ENCODE assay signal across 8 cellular contexts in the genomic region with DNA sequence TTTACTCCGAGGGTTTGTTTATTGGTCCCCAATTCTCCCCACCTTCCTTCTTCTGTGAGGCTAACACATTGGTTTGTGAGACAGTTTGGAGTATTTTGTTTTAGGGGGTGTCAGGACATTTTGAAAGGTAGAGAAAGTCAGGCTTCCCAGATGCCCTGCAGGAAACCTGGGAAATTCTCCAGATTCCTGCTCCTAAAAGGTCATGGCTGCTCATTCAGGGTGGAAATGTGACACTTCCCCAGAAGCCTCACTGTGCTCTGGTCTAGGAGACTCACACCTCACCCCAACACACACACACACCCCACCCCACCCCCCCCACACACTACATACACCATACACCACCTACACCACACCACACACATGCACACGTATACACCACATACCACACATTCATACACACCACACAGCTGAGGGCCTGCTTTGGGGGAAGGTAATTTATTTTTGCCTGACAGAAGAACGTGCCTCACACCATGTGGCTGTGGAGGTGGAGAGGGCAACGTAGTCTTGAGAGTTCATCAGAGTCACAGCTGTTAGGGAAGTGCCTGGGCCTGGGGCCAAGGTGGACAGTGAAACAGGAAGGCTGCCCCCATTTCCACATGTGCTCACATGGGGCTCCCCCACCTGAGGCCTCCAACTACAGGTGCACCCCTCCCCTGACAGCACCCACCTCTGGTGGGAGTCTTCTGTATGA. TPM values are rescaled to one million over a fixed set of nuclear protein-coding genes. Genes with fewer than 3 reads are reported as not detected.
A peak's percentile ranks its signal among the peaks of the same experiment; 100 is the strongest.
DNase-seq lines count a peak whose midpoint lies in the region; ATAC-seq and TF ChIP-seq lines count a peak whose summit lies in the region.

No MANE protein-coding gene starts in this region.

- ATAC-seq in stimulated activated naive CD8-positive, alpha-beta T cell treated with anti-CD3 and anti-CD28 coated beads, Interleukin-15, amount 100 ng/mL, for 72 hours, result peak; percentile 49
- no peak for ATAC-seq in stimulated activated naive CD8-positive, alpha-beta T cell treated with anti-CD3 and anti-CD28 coated beads, Interleukin-15, Interleukin-2, amounts not matched to agents 100 U/mL and 50 U/mL, for 24 hours
- no peak for ATAC-seq in GM21360 (IDR thresholded peaks at IDR 0.05; ENCODE audit: unreplicated experiment)

- H3K36me3 Mint-ChIP-seq in nephron progenitor cell (ENCODE audit: low read depth), result peaks cover 2% of the 10 kb centered on the region

- TF ChIP-seq CTCF in nephron progenitor cell (IDR thresholded peaks at IDR 0.05), result no peak

- H3K4me1 Mint-ChIP-seq in stimulated activated naive CD8-positive, alpha-beta T cell treated with anti-CD3 and anti-CD28 coated beads, Interleukin-15, amount 100 ng/mL, for 72 hours, result peaks cover 41% of the 10 kb centered on the region
- H3K4me1 Mint-ChIP-seq in nephron progenitor cell, result peaks cover 59% of the 10 kb centered on the region

- DNase-seq in stimulated activated naive CD8-positive, alpha-beta T cell treated with anti-CD3 and anti-CD28 coated beads, Interleukin-15, amount 100 ng/mL, for 72 hours, result no peak
- no peak for DNase-seq in stimulated activated naive CD8-positive, alpha-beta T cell treated with anti-CD3 and anti-CD28 coated beads, Interleukin-15, Interleukin-2, amounts not matched to agents 100 U/mL and 50 U/mL, for 24 hours
- DNase-seq in KBM-7 (peak; percentile 76), dermis blood vessel endothelial cell (peak; percentile 87), nephron progenitor cell (peak; percentile 26), NCI-H146 treated with DMSO at 0.1 percent for 48 hours (lab: John Stamatoyannopoulos, UW; ENCODE audit: unreplicated experiment) (no peak)
- DNase-seq in effector CD4-positive, alpha-beta T cell, result no peak

- H3K9me3 Mint-ChIP-seq in stimulated activated naive CD8-positive, alpha-beta T cell treated with anti-CD3 and anti-CD28 coated beads, Interleukin-15, amount 100 ng/mL, for 72 hours, result no peaks in the 10 kb centered on the region
- no peaks in the 10 kb centered on the region for H3K9me3 Mint-ChIP-seq in nephron progenitor cell

- in situ Hi-C loops in KBM-7 (cut with MboI; ENCODE audit: low pct_unique_long_range_greater_than_20kb, low sequenced_read_pairs), result no loop called here

- H3K27ac Mint-ChIP-seq in stimulated activated naive CD8-positive, alpha-beta T cell treated with anti-CD3 and anti-CD28 coated beads, Interleukin-15, amount 100 ng/mL, for 72 hours, result peak overlapping the region in 1 of 2 donors; percentile 80
- peak overlapping the region; percentile 98 for H3K27ac Mint-ChIP-seq in nephron progenitor cell

- no peaks in the 10 kb centered on the region for H3K27me3 Mint-ChIP-seq in stimulated activated naive CD8-positive, alpha-beta T cell treated with anti-CD3 and anti-CD28 coated beads, Interleukin-15, amount 100 ng/mL, for 72 hours
- H3K27me3 Mint-ChIP-seq in nephron progenitor cell (ENCODE audit: low read depth, poor library complexity), result peaks cover 9% of the 10 kb centered on the region

- H3K4me3 Mint-ChIP-seq in stimulated activated naive CD8-positive, alpha-beta T cell treated with anti-CD3 and anti-CD28 coated beads, Interleukin-15, amount 100 ng/mL, for 72 hours, result no peak overlapping the region
- H3K4me3 Mint-ChIP-seq in nephron progenitor cell, result peak overlapping the region; percentile 28

RNA-seq across cellular contexts. Expression of gene LIMD1, which starts 40.4 kb away (rescaled TPM):
- total RNA-seq in dermis blood vessel endothelial cell, result 18.7 and 28.0 TPM in 2 replicates

Comparison
In these comparisons a context has a peak if more than half of its experiments do, and no peak if none do; other contexts are left out.
1. DNase-seq: peak in KBM-7 (single experiment), dermis blood vessel endothelial cell (single experiment) and nephron progenitor cell (single experiment); none in stimulated activated naive CD8-positive, alpha-beta T cell treated with anti-CD3 and anti-CD28 coated beads, Interleukin-15, amount 100 ng/mL, for 72 hours (0 of 2), stimulated activated naive CD8-positive, alpha-beta T cell treated with anti-CD3 and anti-CD28 coated beads, Interleukin-15, Interleukin-2, amounts not matched to agents 100 U/mL and 50 U/mL, for 24 hours (single experiment), NCI-H146 treated with DMSO at 0.1 percent for 48 hours (single experiment) and effector CD4-positive, alpha-beta T cell (single experiment).